Comparison of ENCODE assay signal across 18 cellular contexts in genomic region chrX:149932150-149932549, GRCh38. TPM values are rescaled to one million over a fixed set of nuclear protein-coding genes. Genes with fewer than 3 reads are reported as not detected.
"Had no signal": no experiment of that assay in that cellular context is flagged by ENCODE, and none has a peak within 500 bp of the region (broad histone marks: within the 10 kb centered on the region; RNA-seq: fewer than 3 reads in every experiment).

No MANE protein-coding gene starts in this region.

RNA-seq across cellular contexts. Expression of gene HSFX4, which starts 2.8 kb away (rescaled TPM):
- total RNA-seq: naive thymus-derived CD4-positive, alpha-beta T cell; natural killer cell; occipital lobe; osteoblast; ovary; posterior vena cava; prostate gland; pulmonary artery endothelial cell; right atrium auricular region; sciatic nerve; smooth muscle cell; spleen; suprapubic skin; transverse colon; upper lobe of left lung; ureter; vagina had no signal
- polyA plus RNA-seq: naive thymus-derived CD4-positive, alpha-beta T cell; neural cell; ovary; smooth muscle cell; spleen had no signal

RNA-seq across cellular contexts. Expression of gene MAGEA8, which starts 51.2 kb away (rescaled TPM):
- total RNA-seq: naive thymus-derived CD4-positive, alpha-beta T cell; natural killer cell; occipital lobe; osteoblast; ovary; posterior vena cava; pulmonary artery endothelial cell; right atrium auricular region; sciatic nerve; smooth muscle cell; spleen; suprapubic skin; transverse colon; upper lobe of left lung; ureter; vagina had no signal
- polyA plus RNA-seq: naive thymus-derived CD4-positive, alpha-beta T cell; neural cell; ovary; smooth muscle cell; spleen had no signal
